In the genomic region with DNA sequence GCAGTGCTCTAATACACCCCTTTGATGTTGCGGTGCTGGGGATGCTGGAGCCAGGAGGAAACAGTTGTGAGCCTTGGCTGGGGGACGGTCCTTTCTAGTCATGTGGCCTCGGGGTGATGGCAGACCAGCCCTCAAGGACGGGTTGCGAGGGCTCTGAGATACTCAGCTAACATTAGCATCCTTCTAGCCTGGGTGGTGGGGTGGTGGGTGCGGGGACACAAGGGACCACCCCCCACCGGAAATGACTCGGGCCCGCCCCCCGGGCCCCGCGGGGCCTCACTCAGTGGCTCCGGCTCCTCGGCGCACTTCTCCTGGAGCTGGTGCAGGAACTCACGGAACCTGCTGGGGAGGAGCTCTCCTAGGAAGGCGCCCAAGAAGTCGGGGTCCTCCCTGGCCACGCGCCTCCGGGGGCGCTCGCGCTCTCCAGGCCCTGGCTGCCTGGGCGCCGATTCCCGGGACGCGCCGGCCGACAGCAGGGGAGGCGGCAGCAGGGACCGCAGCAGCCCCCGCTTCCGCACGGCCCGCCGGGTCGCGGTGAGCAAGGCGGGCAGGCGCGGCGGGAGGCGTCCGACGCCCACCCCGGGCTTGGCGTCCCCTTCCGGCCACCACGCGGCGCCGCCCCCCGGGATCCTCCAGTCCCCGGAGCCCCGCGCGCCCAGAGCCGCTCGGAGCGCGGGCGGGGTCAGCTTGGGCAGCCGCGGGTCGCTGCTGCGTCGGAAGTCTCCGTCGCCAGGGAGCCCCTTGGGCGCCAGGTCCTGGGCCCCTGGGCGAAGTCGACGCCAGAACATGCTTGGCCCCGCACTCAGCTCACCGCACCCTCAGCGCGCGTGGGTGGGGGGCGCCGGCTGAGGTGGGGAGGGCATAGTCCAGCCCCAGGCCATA, we compare ENCODE assay signal across 8 cellular contexts. TPM values are rescaled to one million over a fixed set of nuclear protein-coding genes. Genes with fewer than 3 reads are reported as not detected.
DNase-seq lines count a peak whose midpoint lies in the region; ATAC-seq, FAIRE-seq and TF ChIP-seq lines count a peak whose summit lies in the region.

No MANE protein-coding gene starts in this region.

- ATAC-seq in activated naive CD4-positive, alpha-beta T cell treated with anti-CD3 and anti-CD28 coated beads, Interleukin-2, amount 50 U/mL, for 72 hours = no peak
- ATAC-seq in HG03175 (IDR thresholded peaks at IDR 0.05; ENCODE audit: unreplicated experiment) = no peak

- no peak overlapping the region for H3K27ac Mint-ChIP-seq in activated naive CD4-positive, alpha-beta T cell treated with anti-CD3 and anti-CD28 coated beads, Interleukin-2, amount 10 ng/mL, durations not matched to agents 7 days and 5 days
- no peak overlapping the region for H3K27ac Mint-ChIP-seq in activated naive CD4-positive, alpha-beta T cell treated with anti-CD3 and anti-CD28 coated beads, Interleukin-2, amount 50 U/mL, for 72 hours

- H3K9me3 Mint-ChIP-seq in activated naive CD4-positive, alpha-beta T cell treated with anti-CD3 and anti-CD28 coated beads, Interleukin-2, amount 10 ng/mL, durations not matched to agents 7 days and 5 days = no peaks in the 10 kb centered on the region
- no peaks in the 10 kb centered on the region for H3K9me3 Mint-ChIP-seq in activated naive CD4-positive, alpha-beta T cell treated with anti-CD3 and anti-CD28 coated beads, Interleukin-2, amount 50 U/mL, for 72 hours

- no peak for TF ChIP-seq CTCF in kidney (IDR thresholded peaks at IDR 0.05; ENCODE audit: borderline replicate concordance, extremely low read depth, insufficient read depth)

- DNase-seq in activated naive CD4-positive, alpha-beta T cell treated with anti-CD3 and anti-CD28 coated beads, Interleukin-2, amount 10 ng/mL, durations not matched to agents 7 days and 5 days = peak; percentile 30
- DNase-seq in activated naive CD4-positive, alpha-beta T cell treated with anti-CD3 and anti-CD28 coated beads, Interleukin-2, amount 50 U/mL, for 72 hours (ENCODE audit: low spot score in 2 of 2) = no peak
- DNase-seq in astrocyte of the hippocampus (ENCODE audit: low read depth, low spot score) = peak; percentile 68
- DNase-seq in kidney = peak; percentile 82
- peak in 3 of 49 donors; percentile 34 to 90 (median 44) for DNase-seq in substantia nigra (lab: John Stamatoyannopoulos, UW)
- no peak for DNase-seq in NCI-H526 treated with DMSO at 0.1 percent for 48 hours (lab: John Stamatoyannopoulos, UW)
- DNase-seq in superior temporal gyrus (ENCODE audit: extremely low spot score) = no peak

- H3K36me3 Mint-ChIP-seq in activated naive CD4-positive, alpha-beta T cell treated with anti-CD3 and anti-CD28 coated beads, Interleukin-2, amount 10 ng/mL, durations not matched to agents 7 days and 5 days = no peaks in the 10 kb centered on the region
- no peaks in the 10 kb centered on the region for H3K36me3 Mint-ChIP-seq in activated naive CD4-positive, alpha-beta T cell treated with anti-CD3 and anti-CD28 coated beads, Interleukin-2, amount 50 U/mL, for 72 hours

- CTCF ChIA-PET in activated naive CD4-positive, alpha-beta T cell treated with anti-CD3 and anti-CD28 coated beads, Interleukin-2, amount 10 ng/mL, durations not matched to agents 7 days and 5 days (lab: Charles Lee) = interaction anchor here (0.8 to 7.3 kb wide), 5 partner anchors 7 to 480 kb away, joined by 3 to 63 read pairs (median 3); no protein-coding TSS in a partner anchor

- intact Hi-C loops in kidney (cut with DNase I) = loop anchor here (5.0 kb wide), 1 partner anchor 483 kb away; no protein-coding TSS in a partner anchor

- peak overlapping the region; percentile 24 to 58 for H3K9ac ChIP-seq in kidney (ENCODE audit: low read length in 2 of 2)

- H3K4me1 ChIP-seq in kidney (ENCODE audit: control insufficient read depth in 1 of 2, insufficient read depth in 1 of 2, low read depth in 1 of 2, low read length in 2 of 2) = peaks cover 4 to 5% of the 10 kb centered on the region in 2 donors

- H3K4me3 ChIP-seq in kidney (ENCODE audit: low read length in 2 of 2) = peak overlapping the region; percentile 12 to 59

- H3K36me3 ChIP-seq in kidney (ENCODE audit: control insufficient read depth in 1 of 2, insufficient read depth in 2 of 2, low read length in 2 of 2) = no peaks in the 10 kb centered on the region

- H3K27ac ChIP-seq in kidney (ENCODE audit: low read depth in 2 of 2, low read length in 2 of 2) (no peak overlapping the region), substantia nigra (ENCODE audit: low read depth, low read length, poor library complexity, severe bottlenecking) (peak overlapping the region; percentile 1)

- no peaks in the 10 kb centered on the region for H3K9me3 ChIP-seq in kidney (ENCODE audit: control insufficient read depth in 1 of 2, low read length in 2 of 2)

- H3K4me3 Mint-ChIP-seq in activated naive CD4-positive, alpha-beta T cell treated with anti-CD3 and anti-CD28 coated beads, Interleukin-2, amount 10 ng/mL, durations not matched to agents 7 days and 5 days = no peak overlapping the region

- H3K4me1 Mint-ChIP-seq in activated naive CD4-positive, alpha-beta T cell treated with anti-CD3 and anti-CD28 coated beads, Interleukin-2, amount 10 ng/mL, durations not matched to agents 7 days and 5 days = peaks cover 20% of the 10 kb centered on the region

- H3K27me3 Mint-ChIP-seq in activated naive CD4-positive, alpha-beta T cell treated with anti-CD3 and anti-CD28 coated beads, Interleukin-2, amount 10 ng/mL, durations not matched to agents 7 days and 5 days = peaks cover 76% of the 10 kb centered on the region

- FAIRE-seq in kidney (lab: Jason Lieb, UNC) = no peak

RNA-seq across cellular contexts. Expression of gene C9orf50, which starts 0.9 kb away (rescaled TPM):
- under 1 TPM in 1 of 2 donors, not detected in 1; 0.41 TPM for total RNA-seq in activated naive CD4-positive, alpha-beta T cell treated with anti-CD3 and anti-CD28 coated beads, Interleukin-2, amount 50 U/mL, for 72 hours
- total RNA-seq in kidney = 1.1 TPM
- 2.8 TPM for polyA plus RNA-seq in kidney (ENCODE audit: insufficient read depth, low read depth, low replicate concordance)

RNA-seq across cellular contexts. Expression of gene NTMT1, which starts 5.9 kb away (rescaled TPM):
- total RNA-seq in activated naive CD4-positive, alpha-beta T cell treated with anti-CD3 and anti-CD28 coated beads, Interleukin-2, amount 50 U/mL, for 72 hours = 10 to 100 TPM; 47.5 to 56.4 TPM
- 32.6 TPM for total RNA-seq in kidney
- 61.2 TPM for polyA plus RNA-seq in kidney (ENCODE audit: insufficient read depth, low read depth, low replicate concordance)

RNA-seq across cellular contexts. Expression of gene ASB6, which starts 21.9 kb away (rescaled TPM):
- 10 to 100 TPM; 16.3 to 17.6 TPM for total RNA-seq in activated naive CD4-positive, alpha-beta T cell treated with anti-CD3 and anti-CD28 coated beads, Interleukin-2, amount 50 U/mL, for 72 hours
- 22.5 TPM for total RNA-seq in kidney
- 18.1 TPM for polyA plus RNA-seq in kidney (ENCODE audit: insufficient read depth, low read depth, low replicate concordance)

RNA-seq across cellular contexts. Expression of gene PRRX2, which starts 45.4 kb away (rescaled TPM):
- total RNA-seq in activated naive CD4-positive, alpha-beta T cell treated with anti-CD3 and anti-CD28 coated beads, Interleukin-2, amount 50 U/mL, for 72 hours = 1 to 10 TPM in 1 of 2 donors, not detected in 1; 1.7 TPM
- total RNA-seq in kidney = 1.8 TPM
- polyA plus RNA-seq in kidney (ENCODE audit: insufficient read depth, low read depth, low replicate concordance) = 2.3 TPM

Comparison
In these comparisons a context has a peak if more than half of its experiments do, and no peak if none do; other contexts are left out.
1. DNase-seq: peak in activated naive CD4-positive, alpha-beta T cell treated with anti-CD3 and anti-CD28 coated beads, Interleukin-2, amount 10 ng/mL, durations not matched to agents 7 days and 5 days (single experiment), astrocyte of the hippocampus (single experiment) and kidney (single experiment); none in activated naive CD4-positive, alpha-beta T cell treated with anti-CD3 and anti-CD28 coated beads, Interleukin-2, amount 50 U/mL, for 72 hours (0 of 2), NCI-H526 treated with DMSO at 0.1 percent for 48 hours (single experiment) and superior temporal gyrus (single experiment).